Comparison of ENCODE assay signal across 8 cellular contexts in genomic region chr5:1110260-1110929, GRCh38. TPM values are rescaled to one million over a fixed set of nuclear protein-coding genes. Genes with fewer than 3 reads are reported as not detected.
A peak's percentile ranks its signal among the peaks of the same experiment; 100 is the strongest.
DNase-seq lines count a peak whose midpoint lies in the region; ATAC-seq and TF ChIP-seq lines count a peak whose summit lies in the region.

No MANE protein-coding gene starts in this region.

- TF ChIP-seq POLR2A in esophagus squamous epithelium (IDR thresholded peaks at IDR 0.05) = no peak
- no peak for TF ChIP-seq POLR2A in ovary (IDR thresholded peaks at IDR 0.05)

- CTCF ChIA-PET in GM10248 (lab: Yijun Ruan, JAX) = interaction anchor here (1.0 kb wide), 1 partner anchor 13 kb away, joined by 3 read pairs; no protein-coding TSS in a partner anchor

- H3K4me3 ChIP-seq in SK-N-MC (peak overlapping the region; percentile 87), esophagus squamous epithelium (peak overlapping the region; percentile 73 to 95 (median 90)), ovary (peak overlapping the region; percentile 96)

- peaks cover 0 to 42% (median 0%) of the 10 kb centered on the region in 4 donors for H3K27me3 ChIP-seq in esophagus squamous epithelium
- no peaks in the 10 kb centered on the region for H3K27me3 ChIP-seq in ovary

- POLR2A ChIA-PET in GM10248 (lab: Yijun Ruan, JAX) = no interaction called here

- no peak for TF ChIP-seq CTCF in esophagus squamous epithelium (IDR thresholded peaks at IDR 0.05)
- TF ChIP-seq CTCF in ovary (IDR thresholded peaks at IDR 0.05) = no peak
- TF ChIP-seq CTCF in GM10248 (IDR thresholded peaks at IDR 0.05; ENCODE audit: control extremely low read depth, extremely low read depth, low read depth, missing control alignments) = no peak

- ATAC-seq in GM19023 (IDR thresholded peaks at IDR 0.05; ENCODE audit: unreplicated experiment) = no peak
- ATAC-seq in HG02763 (IDR thresholded peaks at IDR 0.05; ENCODE audit: unreplicated experiment) = no peak

- 42 to 48% methylated on average over 9 to 12 of the region's 24 CpGs for WGBS in esophagus squamous epithelium, 2 donors
- 48 to 69% (median 58%) methylated on average over 22 to 24 of the region's 24 CpGs for WGBS in ovary, 3 donors

- intact Hi-C loops in esophagus squamous epithelium (cut with DNase I) = no loop called here
- intact Hi-C loops in ovary (cut with DNase I) = no loop called here

- H3K9ac ChIP-seq in ES-I3 (ENCODE audit: low read depth, low read length) (peak overlapping the region; percentile 73; the same call in 1 of the 2 replicates), SK-N-MC (ENCODE audit: insufficient read length) (peak overlapping the region; percentile 88)

- H3K4me1 ChIP-seq in ES-I3 (ENCODE audit: insufficient read depth, low read length) = peaks cover 16% of the 10 kb centered on the region
- peaks cover 3 to 80% (median 22%) of the 10 kb centered on the region in 3 donors for H3K4me1 ChIP-seq in esophagus squamous epithelium
- peaks cover 8% of the 10 kb centered on the region for H3K4me1 ChIP-seq in ovary (ENCODE audit: insufficient read depth)

- H3K36me3 ChIP-seq in ES-I3 (ENCODE audit: insufficient read depth, low read length) (no peaks in the 10 kb centered on the region), SK-N-MC (ENCODE audit: insufficient read depth, low read length) (no peaks in the 10 kb centered on the region), esophagus squamous epithelium (no peaks in the 10 kb centered on the region), ovary (no peaks in the 10 kb centered on the region)

- DNase-seq in SK-N-MC (ENCODE audit: low read depth, low spot score) (no peak), esophagus squamous epithelium (lab: John Stamatoyannopoulos, UW) (no peak), ovary (no peak), GM10248 (ENCODE audit: extremely low spot score) (no peak), SK-N-DZ (ENCODE audit: low spot score) (no peak)

- TF ChIP-seq EP300 in ovary (IDR thresholded peaks at IDR 0.05) = no peak

- H3K9me3 ChIP-seq in ES-I3 (ENCODE audit: control insufficient read depth, insufficient read depth, low read length) (no peaks in the 10 kb centered on the region), SK-N-MC (ENCODE audit: low read depth, low read length) (no peaks in the 10 kb centered on the region), esophagus squamous epithelium (no peaks in the 10 kb centered on the region), ovary (no peaks in the 10 kb centered on the region)

- H3K27ac ChIP-seq in SK-N-MC (no peak overlapping the region), esophagus squamous epithelium (peak overlapping the region; percentile 78 to 91 (median 86)), ovary (peak overlapping the region; percentile 45 to 59)

RNA-seq across cellular contexts. Expression of gene SLC12A7, which starts 1.5 kb away (rescaled TPM):
- 10 to 100 TPM in 1 of 4 donors, 1 to 10 TPM in 3; 4.5 to 13.4 (median 6.6) TPM for total RNA-seq in esophagus squamous epithelium
- total RNA-seq in ovary = 10 to 100 TPM in 6 of 7 donors, 1 to 10 TPM in 1; 9.8 to 33.9 (median 23.2) TPM
- 10 to 100 TPM in 1 of 2 donors, 1 to 10 TPM in 1; 5.9 to 12.2 TPM for polyA plus RNA-seq in ovary
- 0.28 and 0.56 TPM in 2 replicates for polyA plus RNA-seq in SK-N-DZ (2014; cell fraction: cytosol; rRNA removed)
- polyA plus RNA-seq in SK-N-DZ (2014; cell fraction: nucleus; rRNA removed) = 0.99 and 6.8 TPM in 2 replicates
